Comparison of ENCODE assay signal across 18 cellular contexts in the genomic region with DNA sequence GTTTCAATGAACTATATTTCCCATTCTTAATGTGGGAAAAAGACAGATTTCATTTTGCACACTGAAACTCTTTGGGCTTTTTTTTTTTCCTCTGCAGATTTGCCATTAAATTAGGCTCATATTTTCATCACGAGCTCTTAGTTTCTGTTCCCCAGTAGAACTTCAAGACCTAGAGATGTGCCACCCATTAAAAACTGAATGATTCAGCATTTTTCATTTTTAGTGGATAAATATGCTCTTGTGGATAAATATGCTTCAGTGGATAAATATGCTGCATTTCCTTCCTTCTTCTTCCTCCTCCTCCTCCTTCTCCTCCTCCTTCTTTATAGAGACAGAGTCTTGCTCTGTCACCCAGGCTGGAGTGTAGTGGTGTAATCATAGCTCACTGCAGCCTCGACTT.
DNase-seq lines count a peak whose midpoint lies in the region; ATAC-seq, FAIRE-seq and TF ChIP-seq lines count a peak whose summit lies in the region.
"Had no signal": no experiment of that assay in that cellular context is flagged by ENCODE, and none has a peak within 500 bp of the region (broad histone marks: within the 10 kb centered on the region; RNA-seq: fewer than 3 reads in every experiment).

No MANE protein-coding gene starts in this region.

- no peaks in the 10 kb centered on the region for H3K27me3 Mint-ChIP-seq in nephron progenitor cell (ENCODE audit: low read depth, poor library complexity)
- H3K27me3 Mint-ChIP-seq: B cell; CD4-positive, alpha-beta T cell; CD8-positive, alpha-beta memory T cell had no signal

- no peak for TF ChIP-seq RAD21 in IMR-90 (IDR thresholded peaks at IDR 0.05; ENCODE audit: low read length)

- intact Hi-C loops in IMR-90 (cut with micrococcal nuclease) (no loop called here), PC-9 (cut with micrococcal nuclease; ENCODE audit: unreplicated experiment) (no loop called here)

- no peak overlapping the region for H3K27ac ChIP-seq in IMR-90 (ENCODE audit: insufficient read depth, low read length)
- H3K27ac ChIP-seq in PC-9: no peak overlapping the region
- H3K27ac ChIP-seq: BLaER1 had no signal

- no peak overlapping the region for H2AFZ ChIP-seq in IMR-90 (replicated peaks; ENCODE audit: low read length, poor library complexity)
- no peak overlapping the region for H2AFZ ChIP-seq in PC-9
- H2AFZ ChIP-seq: GM23338 had no signal

- H2BK15ac ChIP-seq in IMR-90 (ENCODE audit: low read depth, low read length): no peak overlapping the region

- H3K9me1 ChIP-seq in IMR-90 (ENCODE audit: insufficient read depth, low read length): no peaks in the 10 kb centered on the region

- H4K8ac ChIP-seq in IMR-90 (ENCODE audit: low read depth in 2 of 2, low read length in 2 of 2): no peak overlapping the region

- H3K27me3 ChIP-seq in IMR-90 (ENCODE audit: control insufficient read depth, insufficient read depth, low read length) (no peaks in the 10 kb centered on the region), PC-9 (ENCODE audit: insufficient read depth, low read depth) (no peaks in the 10 kb centered on the region)
- H3K27me3 ChIP-seq: BLaER1 had no signal

- no peak overlapping the region for H3K4ac ChIP-seq in IMR-90 (ENCODE audit: low read depth, low read length)

- H3K9me3 Mint-ChIP-seq in nephron progenitor cell: peaks cover 24% of the 10 kb centered on the region
- H3K9me3 Mint-ChIP-seq: CD4-positive, alpha-beta T cell; GM23338 had no signal

- DNase-seq in IMR-90 (no peak), PC-9 (no peak), nephron progenitor cell (no peak), GM12892 (ENCODE audit: insufficient read length) (no peak), GDM1 (lab: John Stamatoyannopoulos, UW) (no peak)
- DNase-seq: CD4-positive, alpha-beta T cell; CD8-positive, alpha-beta memory T cell; DMS 273 treated with DMSO at 0.1 percent for 48 hours; EL; GF-D8; H9 had no signal

- H3F3A ChIP-seq in PC-9 (ENCODE audit: insufficient read depth, low read depth): no peaks in the 10 kb centered on the region

- H3K4me1 Mint-ChIP-seq in nephron progenitor cell: peaks cover 4% of the 10 kb centered on the region
- H3K4me1 Mint-ChIP-seq: B cell; CD14-positive monocyte; CD8-positive, alpha-beta memory T cell; GM23338 had no signal

- H3K36me3 ChIP-seq in IMR-90 (ENCODE audit: control insufficient read depth, insufficient read depth, low read length): no peaks in the 10 kb centered on the region
- no peaks in the 10 kb centered on the region for H3K36me3 ChIP-seq in PC-9 (ENCODE audit: low read depth)
- H3K36me3 ChIP-seq: BLaER1 had no signal

- no peak overlapping the region for H4K91ac ChIP-seq in IMR-90 (ENCODE audit: insufficient read depth, low read depth, low read length)

- ATAC-seq in IMR-90 (ENCODE audit: low read depth) (no peak), HG03039 (IDR thresholded peaks at IDR 0.05; ENCODE audit: unreplicated experiment) (no peak)
- ATAC-seq: GM23338, HCT116 had no signal

- H2BK5ac ChIP-seq in IMR-90 (ENCODE audit: low read depth, low read length, poor library complexity, severe bottlenecking): no peak overlapping the region

- POLR2A ChIA-PET in IMR-90 (lab: Charles Lee; ENCODE audit: unreplicated experiment) (no interaction called here), PC-9 (lab: Charles Lee; ENCODE audit: unreplicated experiment) (no interaction called here)

- H2AK9ac ChIP-seq in IMR-90 (replicated peaks; ENCODE audit: low read depth, low read length, poor library complexity): no peak overlapping the region

- H3K9ac ChIP-seq in IMR-90 (ENCODE audit: low read depth, low read length): no peak overlapping the region
- H3K9ac ChIP-seq: BLaER1 had no signal

- 20% methylated on average over 1 of the region's 2 CpGs; no CpG with 5 or more reads in 1 of the 2 experiments for WGBS in IMR-90 (ENCODE audit: extremely low coverage in 2 of 2, insufficient read length in 1 of 2), 2 experiments

- H3K9me2 ChIP-seq in PC-9 (ENCODE audit: insufficient read depth): no peaks in the 10 kb centered on the region

- no peak for FAIRE-seq in GM12892 (lab: Jason Lieb, UNC)
- FAIRE-seq: D721Med had no signal

- H3K4me1 ChIP-seq in IMR-90 (ENCODE audit: control insufficient read depth, insufficient read depth, low read length): no peaks in the 10 kb centered on the region
- H3K4me1 ChIP-seq in PC-9 (replicated peaks; ENCODE audit: insufficient read depth): no peaks in the 10 kb centered on the region

- no peak overlapping the region for H3K4me3 ChIP-seq in IMR-90 (ENCODE audit: insufficient read depth, low read depth, low read length)
- H3K4me3 ChIP-seq in PC-9: no peak overlapping the region
- H3K4me3 ChIP-seq: BLaER1, GM23338 had no signal

- H4K20me1 ChIP-seq in IMR-90 (ENCODE audit: insufficient read depth, low read length) (no peaks in the 10 kb centered on the region), PC-9 (ENCODE audit: insufficient read depth) (no peaks in the 10 kb centered on the region)
- H4K20me1 ChIP-seq: BLaER1 had no signal

- BruUV-seq in IMR-90 (replicated peaks; lab: Mats Ljungman, UMichigan) (no TSS peak), PC-9 (replicated peaks; lab: Mats Ljungman, UMichigan) (no TSS peak)

- H3K18ac ChIP-seq in IMR-90 (ENCODE audit: low read depth, low read length): no peak overlapping the region

- peak overlapping the region; percentile 83 for H3K27ac Mint-ChIP-seq in nephron progenitor cell
- H3K27ac Mint-ChIP-seq: B cell; CD14-positive monocyte; CD4-positive, alpha-beta T cell; CD8-positive, alpha-beta memory T cell; GM23338 had no signal

- peaks cover 5% of the 10 kb centered on the region for H3K36me3 Mint-ChIP-seq in nephron progenitor cell (ENCODE audit: low read depth)
- H3K36me3 Mint-ChIP-seq: CD14-positive monocyte; CD8-positive, alpha-beta memory T cell had no signal

- H3K4me2 ChIP-seq in IMR-90 (ENCODE audit: low read depth, low read length): no peak overlapping the region
- peak overlapping the region; percentile 10 for H3K4me2 ChIP-seq in PC-9
- H3K4me2 ChIP-seq: BLaER1, GM23338 had no signal

- H3K79me2 ChIP-seq in PC-9 (ENCODE audit: low read depth): no peaks in the 10 kb centered on the region

- no peak overlapping the region for H3K23ac ChIP-seq in IMR-90 (ENCODE audit: low read depth, low read length)

- no peak overlapping the region for H2AK5ac ChIP-seq in IMR-90 (ENCODE audit: low read depth, low read length)

- no peak overlapping the region for H3K4me3 Mint-ChIP-seq in nephron progenitor cell
- H3K4me3 Mint-ChIP-seq: B cell; CD14-positive monocyte; CD4-positive, alpha-beta T cell; CD8-positive, alpha-beta memory T cell; GM23338; H9 had no signal

- H2BK20ac ChIP-seq in IMR-90 (ENCODE audit: low read depth, low read length): no peak overlapping the region

- no peak overlapping the region for H3K14ac ChIP-seq in IMR-90 (replicated peaks; ENCODE audit: low read depth, low read length)

- peaks cover 6% of the 10 kb centered on the region; the same call in 1 of the 2 replicates for H3K9me3 ChIP-seq in IMR-90 (ENCODE audit: control insufficient read depth, insufficient read depth, low read length)
- H3K9me3 ChIP-seq in PC-9 (ENCODE audit: insufficient read depth, low read depth): peaks cover 3% of the 10 kb centered on the region; the same call in 1 of the 2 replicates
- H3K9me3 ChIP-seq: BLaER1 had no signal

- dilution Hi-C loops in IMR-90 (cut with HindIII; ENCODE audit: low sequenced_read_pairs, unreplicated experiment): no loop called here

- no peak overlapping the region for H4K5ac ChIP-seq in IMR-90 (ENCODE audit: low read depth, low read length)

- H2BK120ac ChIP-seq in IMR-90 (ENCODE audit: low read depth, low read length): no peak overlapping the region

- in situ Hi-C loops in IMR-90 (cut with MboI; ENCODE audit: low sequenced_read_pairs): no loop called here

- H3K56ac ChIP-seq in IMR-90 (ENCODE audit: extremely low read depth, insufficient read depth, low read length): no peak overlapping the region

- no peaks in the 10 kb centered on the region for H3K79me1 ChIP-seq in IMR-90 (ENCODE audit: low read depth in 1 of 2, low read length in 2 of 2)

- TF ChIP-seq CTCF in IMR-90 (conservative IDR thresholded peaks at IDR 0.05; ENCODE audit: low read depth, low read length) (no peak), PC-9 (conservative IDR thresholded peaks at IDR 0.05) (no peak), nephron progenitor cell (IDR thresholded peaks at IDR 0.05) (no peak)

- CTCF ChIA-PET in IMR-90 (lab: Yijun Ruan, JAX): no interaction called here
- CTCF ChIA-PET in PC-9 (lab: Charles Lee): no interaction called here

- TF ChIP-seq POLR2A in IMR-90 (IDR thresholded peaks at IDR 0.05; ENCODE audit: low read depth, low read length) (no peak), GM12892 (IDR thresholded peaks at IDR 0.05; ENCODE audit: low read depth, low read length) (no peak)

TF ChIP-seq in IMR-90, 13 proteins besides CTCF, POLR2A, EP300 and RAD21:
- TF ChIP-seq RFX5 (IDR thresholded peaks at IDR 0.05; ENCODE audit: low read depth, low read length): no peak
- no peak for TF ChIP-seq RCOR1 (IDR thresholded peaks at IDR 0.05; ENCODE audit: insufficient replicate concordance, low read length)
- TF ChIP-seq CHD1 (IDR thresholded peaks at IDR 0.05; ENCODE audit: low read depth, low read length): no peak
- peak; percentile 14; the same call in 1 of the 2 replicates for TF ChIP-seq MAFK (IDR thresholded peaks at IDR 0.05; ENCODE audit: low read depth, low read length)
- TF ChIP-seq SMC3 (IDR thresholded peaks at IDR 0.05; ENCODE audit: low read depth, low read length): no peak
- TF ChIP-seq NFE2L2 (IDR thresholded peaks at IDR 0.05; ENCODE audit: low read depth, low read length): peak; percentile 42; the same call in 1 of the 2 replicates
